ENCODE assay signal across 15 cellular contexts in the genomic region with DNA sequence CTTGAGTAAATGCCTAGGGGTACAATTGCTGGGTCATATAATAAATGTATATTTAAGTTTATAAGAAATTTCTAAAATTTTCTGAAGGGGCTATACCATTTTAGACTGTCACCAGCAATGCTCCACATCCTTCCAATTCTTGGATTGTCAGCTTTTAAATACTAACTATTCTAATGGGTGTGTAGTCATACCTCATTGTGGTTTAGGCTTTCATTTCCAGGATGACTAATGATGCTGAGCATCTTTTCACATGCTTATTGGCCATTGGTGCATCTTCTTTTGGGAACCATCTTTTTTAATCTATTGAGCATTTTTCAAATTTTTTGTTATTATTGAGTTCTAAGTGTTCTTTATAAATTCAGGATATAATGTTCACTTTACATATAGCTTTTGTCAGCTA.
DNase-seq lines count a peak whose midpoint lies in the region; ATAC-seq and TF ChIP-seq lines count a peak whose summit lies in the region.
"Had no signal": no experiment of that assay in that cellular context is flagged by ENCODE, and none has a peak within 500 bp of the region (broad histone marks: within the 10 kb centered on the region; RNA-seq: fewer than 3 reads in every experiment).

No MANE protein-coding gene starts in this region.

- no peak overlapping the region for H3K4me3 ChIP-seq in fibroblast of pulmonary artery (replicated peaks; ENCODE audit: low read depth, low read length)
- H3K4me3 ChIP-seq in MM.1S (ENCODE audit: low read length) = no peak overlapping the region
- H3K4me3 ChIP-seq: right atrium auricular region had no signal

- H3K36me3 ChIP-seq in MM.1S (replicated peaks; ENCODE audit: insufficient read depth, low read length) = no peaks in the 10 kb centered on the region
- H3K36me3 ChIP-seq: right atrium auricular region had no signal

- TF ChIP-seq CTCF in fibroblast of pulmonary artery (IDR thresholded peaks at IDR 0.05; ENCODE audit: low read length, missing control alignments) (no peak), MM.1S (IDR thresholded peaks at IDR 0.05; ENCODE audit: low read length) (no peak)

- no peaks in the 10 kb centered on the region for H3K9me3 ChIP-seq in MM.1S (replicated peaks; ENCODE audit: insufficient read depth, low read length)
- H3K9me3 ChIP-seq: Caco-2 had no signal

- peak; percentile 71 for ATAC-seq in GM21528 (IDR thresholded peaks at IDR 0.05; ENCODE audit: low FRiP score, unreplicated experiment)
- ATAC-seq: Panc1 had no signal

- H3F3A ChIP-seq in MM.1S (ENCODE audit: insufficient read depth, low read length) = no peaks in the 10 kb centered on the region

- DNase-seq in GM04504 (ENCODE audit: low read depth) (peak; percentile 46), NCI-H226 (peak; percentile 68), fibroblast of pulmonary artery (ENCODE audit: low read depth) (peak; percentile 59), posterior cingulate gyrus (no peak), nucleus accumbens (lab: John Stamatoyannopoulos, UW) (no peak), MM.1S (no peak), NCI-H446 treated with DMSO at 0.1 percent for 48 hours (lab: John Stamatoyannopoulos, UW) (no peak)
- DNase-seq: activated CD4-positive, alpha-beta T cell treated with anti-CD3 and anti-CD28 coated beads, Interleukin-2, amount 10 ng/mL, durations not matched to agents 24 days and 14 days; anterior cingulate cortex; Caco-2; NCI-H1436; stimulated activated CD8-positive, alpha-beta memory T cell treated with anti-CD3 and anti-CD28 coated beads, Interleukin-4, amount 100 ng/mL, for 48 hours had no signal

- no peaks in the 10 kb centered on the region for H4K20me1 ChIP-seq in MM.1S (ENCODE audit: insufficient read depth, low read length)

- peaks cover 11% of the 10 kb centered on the region for H3K4me1 ChIP-seq in MM.1S (ENCODE audit: low read length)
- H3K4me1 ChIP-seq: right atrium auricular region had no signal

- intact Hi-C loops in posterior cingulate gyrus (cut with DNase I) = no loop called here

- H3K27ac ChIP-seq in MM.1S (ENCODE audit: low read length) = no peak overlapping the region

- no peak overlapping the region for H3K9ac ChIP-seq in MM.1S (ENCODE audit: low read length)

- no peaks in the 10 kb centered on the region for H3K27me3 ChIP-seq in MM.1S (replicated peaks; ENCODE audit: insufficient read depth, low read length)
- H3K27me3 ChIP-seq: right atrium auricular region had no signal

- no peaks in the 10 kb centered on the region for H3K9me2 ChIP-seq in MM.1S (replicated peaks; ENCODE audit: insufficient read depth, low read length)

- H2AFZ ChIP-seq in MM.1S (ENCODE audit: low read length) = no peak overlapping the region

- H3K79me2 ChIP-seq in MM.1S (ENCODE audit: low read length) = no peaks in the 10 kb centered on the region

- H3K4me2 ChIP-seq in MM.1S (ENCODE audit: low read depth, low read length) = no peak overlapping the region

Comparison
In these comparisons a context has a peak if more than half of its experiments do, and no peak if none do; other contexts are left out.
1. DNase-seq: peak in GM04504 (single experiment), NCI-H226 (single experiment) and fibroblast of pulmonary artery (single experiment); none in posterior cingulate gyrus (0 of 10), nucleus accumbens (0 of 56), MM.1S (single experiment) and NCI-H446 treated with DMSO at 0.1 percent for 48 hours (single experiment).